In genomic region chr5:145260670-145261069, GRCh38 we compare ENCODE assay signal across 26 cellular contexts.
"Had no signal": no experiment of that assay in that cellular context is flagged by ENCODE, and none has a peak within 500 bp of the region (broad histone marks: within the 10 kb centered on the region; RNA-seq: fewer than 3 reads in every experiment).

No MANE protein-coding gene starts in this region.

- H3K4me1 Mint-ChIP-seq: activated CD4-positive, alpha-beta T cell treated with anti-CD3 and anti-CD28 coated beads, Interleukin-2, amount 10 ng/mL, durations not matched to agents 7 days and 5 days; activated T-helper 17 cell treated with anti-CD3 and anti-CD28 coated beads, Interleukin-2, amount 50 U/mL, for 72 hours had no signal

- H3K36me3 ChIP-seq: colonic mucosa, esophagus squamous epithelium, gastroesophageal sphincter had no signal

- H3K36me3 Mint-ChIP-seq: activated naive CD8-positive, alpha-beta T cell had no signal

- ATAC-seq: activated CD8-positive, alpha-beta T cell treated with anti-CD3 and anti-CD28 coated beads for 36 hours; activated T-cell treated with anti-CD3 and anti-CD28 coated beads, Interleukin-2, amount 50 U/mL, for 4 hours; activated T-helper 17 cell treated with anti-CD3 and anti-CD28 coated beads, Interleukin-2, amount 50 U/mL, for 72 hours; body of pancreas; gastroesophageal sphincter had no signal

- DNase-seq: activated CD4-positive, alpha-beta T cell treated with anti-CD3 and anti-CD28 coated beads for 1 hour; activated CD4-positive, alpha-beta T cell treated with anti-CD3 and anti-CD28 coated beads for 4 hours; activated CD4-positive, alpha-beta T cell treated with anti-CD3 and anti-CD28 coated beads, Interleukin-2, amount 10 ng/mL, durations not matched to agents 7 days and 5 days; activated CD4-positive, alpha-beta T cell treated with anti-CD3 and anti-CD28 coated beads, Interleukin-2, amount 50 U/mL, for 4 hours; activated CD8-positive, alpha-beta memory T cell treated with anti-CD3 and anti-CD28 coated beads for 24 hours; activated CD8-positive, alpha-beta T cell treated with anti-CD3 and anti-CD28 coated beads for 36 hours; activated effector memory CD4-positive, alpha-beta T cell treated with Interleukin-2 at 50 U/mL for 16 hours; activated gamma-delta T cell treated with Interleukin-2 at 50 U/mL for 16 hours; activated naive CD4-positive, alpha-beta T cell treated with anti-CD3 and anti-CD28 coated beads, Interleukin-2, amount 50 U/mL, for 16 hours; activated naive CD4-positive, alpha-beta T cell treated with Interleukin-2 at 50 U/mL for 16 hours; activated T-cell treated with anti-CD3 and anti-CD28 coated beads, Interleukin-2, amount 50 U/mL, for 4 hours; amygdala; aorta; body of pancreas; caudate nucleus; colonic mucosa; effector CD8-positive, alpha-beta T cell; esophagus squamous epithelium; foreskin melanocyte; T-helper 2 cell had no signal

- H3K27ac ChIP-seq: body of pancreas, colonic mucosa, epithelial cell of prostate, esophagus squamous epithelium, gastroesophageal sphincter had no signal

- H3K4me3 ChIP-seq: body of pancreas, colonic mucosa, esophagus squamous epithelium, gastroesophageal sphincter had no signal

- H3K9me3 ChIP-seq: body of pancreas, colonic mucosa, esophagus squamous epithelium had no signal

- FAIRE-seq: endometrium, endothelial cell of umbilical vein had no signal

- H3K27ac Mint-ChIP-seq: activated CD4-positive, alpha-beta T cell treated with anti-CD3 and anti-CD28 coated beads, Interleukin-2, amount 10 ng/mL, durations not matched to agents 7 days and 5 days; activated CD8-positive, alpha-beta T cell treated with anti-CD3 and anti-CD28 coated beads for 36 hours; activated naive CD8-positive, alpha-beta T cell; activated T-helper 17 cell treated with anti-CD3 and anti-CD28 coated beads, Interleukin-2, amount 50 U/mL, for 72 hours had no signal

- H3K27me3 Mint-ChIP-seq: activated CD4-positive, alpha-beta T cell treated with anti-CD3 and anti-CD28 coated beads, Interleukin-2, amount 10 ng/mL, durations not matched to agents 7 days and 5 days; activated CD8-positive, alpha-beta T cell treated with anti-CD3 and anti-CD28 coated beads for 36 hours; activated naive CD8-positive, alpha-beta T cell; activated T-helper 17 cell treated with anti-CD3 and anti-CD28 coated beads, Interleukin-2, amount 50 U/mL, for 72 hours had no signal

- H3K4me3 Mint-ChIP-seq: activated CD4-positive, alpha-beta T cell treated with anti-CD3 and anti-CD28 coated beads, Interleukin-2, amount 10 ng/mL, durations not matched to agents 7 days and 5 days; activated CD8-positive, alpha-beta T cell treated with anti-CD3 and anti-CD28 coated beads for 36 hours; activated naive CD8-positive, alpha-beta T cell; activated T-cell treated with anti-CD3 and anti-CD28 coated beads, Interleukin-2, amount 50 U/mL, for 4 hours; activated T-helper 17 cell treated with anti-CD3 and anti-CD28 coated beads, Interleukin-2, amount 50 U/mL, for 72 hours had no signal

- H3K4me1 ChIP-seq: body of pancreas, colonic mucosa, esophagus squamous epithelium, gastroesophageal sphincter had no signal

- H3K27me3 ChIP-seq: body of pancreas, colonic mucosa, esophagus squamous epithelium, gastroesophageal sphincter had no signal
